Comparison of ENCODE assay signal across 20 cellular contexts in genomic region chr10:23037561-23037960, GRCh38. TPM values are rescaled to one million over a fixed set of nuclear protein-coding genes. Genes with fewer than 3 reads are reported as not detected.
A peak's percentile ranks its signal among the peaks of the same experiment; 100 is the strongest.
DNase-seq lines count a peak whose midpoint lies in the region; TF ChIP-seq lines count a peak whose summit lies in the region.
"Had no signal": no experiment of that assay in that cellular context is flagged by ENCODE, and none has a peak within 500 bp of the region (broad histone marks: within the 10 kb centered on the region; RNA-seq: fewer than 3 reads in every experiment).

No MANE protein-coding gene starts in this region.

- peak in 43 of 56 donors; percentile 7 to 86 (median 48) for DNase-seq in amygdala (lab: John Stamatoyannopoulos, UW)
- DNase-seq in head of caudate nucleus = peak; percentile 14 to 91 (median 70)
- peak; percentile 43 for DNase-seq in neural progenitor cell (ENCODE audit: low spot score)
- peak in 41 of 49 donors; percentile 5 to 83 (median 46) for DNase-seq in substantia nigra (lab: John Stamatoyannopoulos, UW)
- DNase-seq in endothelial cell (ENCODE audit: low spot score) = no peak
- no peak for DNase-seq in HFFc6
- no peak for DNase-seq in ACHN
- DNase-seq in WERI-Rb-1 = no peak
- DNase-seq: CD4-positive, alpha-beta T cell; DND-41; GDM1; KBM-7; MV-4-11; NCI-H1417; NCI-H2029 treated with DMSO at 0.1 percent for 48 hours; NCI-H2171 treated with DMSO at 0.1 percent for 48 hours; NCI-H82; Peyer's patch; SK-N-SH had no signal

- H3K9me3 Mint-ChIP-seq in neural progenitor cell (no peaks in the 10 kb centered on the region), endothelial cell (ENCODE audit: unreplicated experiment) (no peaks in the 10 kb centered on the region), HFFc6 (no peaks in the 10 kb centered on the region)

- no peaks in the 10 kb centered on the region for H3K9me3 ChIP-seq in neural progenitor cell (ENCODE audit: low read depth)
- no peaks in the 10 kb centered on the region for H3K9me3 ChIP-seq in WERI-Rb-1 (ENCODE audit: severe bottlenecking)
- H3K9me3 ChIP-seq: Peyer's patch, SK-N-SH had no signal

- H3K4me1 ChIP-seq in neural progenitor cell = peaks cover 4% of the 10 kb centered on the region
- H3K4me1 ChIP-seq: Peyer's patch had no signal

- peaks cover 15% of the 10 kb centered on the region for H3K4me1 Mint-ChIP-seq in neural progenitor cell
- H3K4me1 Mint-ChIP-seq in endothelial cell (ENCODE audit: unreplicated experiment) = peaks cover 12% of the 10 kb centered on the region
- H3K4me1 Mint-ChIP-seq in HFFc6 (ENCODE audit: low read depth) = no peaks in the 10 kb centered on the region
- H3K4me1 Mint-ChIP-seq: B cell had no signal

- H2AFZ ChIP-seq in neural progenitor cell (replicated peaks) = no peak overlapping the region

- H3K36me3 Mint-ChIP-seq in neural progenitor cell = no peaks in the 10 kb centered on the region
- no peaks in the 10 kb centered on the region for H3K36me3 Mint-ChIP-seq in endothelial cell (ENCODE audit: low read depth, unreplicated experiment)
- H3K36me3 Mint-ChIP-seq in HFFc6 (ENCODE audit: low read depth) = no peaks in the 10 kb centered on the region

- H3K9ac ChIP-seq in neural progenitor cell = no peak overlapping the region
- H3K9ac ChIP-seq: SK-N-SH had no signal

- no peak overlapping the region for H3K4me2 ChIP-seq in neural progenitor cell
- H3K4me2 ChIP-seq: SK-N-SH had no signal

- no peaks in the 10 kb centered on the region for H3K36me3 ChIP-seq in neural progenitor cell
- H3K36me3 ChIP-seq in WERI-Rb-1 = no peaks in the 10 kb centered on the region
- H3K36me3 ChIP-seq: Peyer's patch had no signal

- peaks cover 7% of the 10 kb centered on the region for H3K27me3 Mint-ChIP-seq in neural progenitor cell (ENCODE audit: insufficient read depth, low read depth)
- H3K27me3 Mint-ChIP-seq in endothelial cell (ENCODE audit: unreplicated experiment) = no peaks in the 10 kb centered on the region
- H3K27me3 Mint-ChIP-seq in HFFc6 (ENCODE audit: insufficient read depth) = no peaks in the 10 kb centered on the region; the same call in none of the 2 replicates

- no peaks in the 10 kb centered on the region for H3F3A ChIP-seq in neural progenitor cell (ENCODE audit: low read depth)

- no peaks in the 10 kb centered on the region for H4K20me1 ChIP-seq in neural progenitor cell (ENCODE audit: low read depth)

- H3K27me3 ChIP-seq in neural progenitor cell = no peaks in the 10 kb centered on the region
- no peaks in the 10 kb centered on the region for H3K27me3 ChIP-seq in WERI-Rb-1 (ENCODE audit: insufficient read depth, low read depth, severe bottlenecking)
- H3K27me3 ChIP-seq: Peyer's patch had no signal

- no peaks in the 10 kb centered on the region for H3K79me2 ChIP-seq in neural progenitor cell (ENCODE audit: low read depth)

- in situ Hi-C loops in ACHN (cut with HindIII; ENCODE audit: low pct_ligation_motif_present, low pct_unique_long_range_greater_than_20kb, low sequenced_read_pairs) = no loop called here

- no peak overlapping the region for H3K4me3 Mint-ChIP-seq in neural progenitor cell
- H3K4me3 Mint-ChIP-seq in endothelial cell (ENCODE audit: unreplicated experiment) = no peak overlapping the region
- no peak overlapping the region for H3K4me3 Mint-ChIP-seq in HFFc6
- H3K4me3 Mint-ChIP-seq: B cell; CD4-positive, alpha-beta T cell had no signal

- intact Hi-C loops in head of caudate nucleus (cut with DNase I) = loop anchor here (2.0 kb wide), 1 partner anchor 49 kb away; no protein-coding TSS in a partner anchor

- TF ChIP-seq CTCF in neural progenitor cell (IDR thresholded peaks at IDR 0.05) = no peak
- no peak for TF ChIP-seq CTCF in endothelial cell (IDR thresholded peaks at IDR 0.05; ENCODE audit: unreplicated experiment)
- TF ChIP-seq CTCF in HFFc6 (IDR thresholded peaks at IDR 0.05) = no peak
- no peak for TF ChIP-seq CTCF in WERI-Rb-1 (IDR thresholded peaks at IDR 0.05; ENCODE audit: low read depth, low read length)

- no peak overlapping the region for H3K27ac Mint-ChIP-seq in neural progenitor cell
- H3K27ac Mint-ChIP-seq in endothelial cell (ENCODE audit: unreplicated experiment) = no peak overlapping the region
- H3K27ac Mint-ChIP-seq in HFFc6 = no peak overlapping the region
- H3K27ac Mint-ChIP-seq: B cell; CD4-positive, alpha-beta T cell had no signal

- H3K4me3 ChIP-seq in neural progenitor cell = no peak overlapping the region
- no peak overlapping the region for H3K4me3 ChIP-seq in WERI-Rb-1 (ENCODE audit: low read depth, low read length)
- H3K4me3 ChIP-seq: Peyer's patch had no signal

- H3K27ac ChIP-seq in neural progenitor cell (no peak overlapping the region), substantia nigra (ENCODE audit: low read depth, low read length, poor library complexity, severe bottlenecking) (peak overlapping the region; percentile 86), WERI-Rb-1 (no peak overlapping the region)
- H3K27ac ChIP-seq: Peyer's patch had no signal

RNA-seq across cellular contexts. Expression of gene MSRB2, which starts 57.8 kb away (rescaled TPM):
- 15.2 and 17.2 TPM in 2 replicates for total RNA-seq in neural progenitor cell (ENCODE audit: low replicate concordance)
- 29.9 TPM for total RNA-seq in endothelial cell (ENCODE audit: unreplicated experiment)
- 10 to 100 TPM; 23.5 to 31.2 (median 26.2) TPM for total RNA-seq in HFFc6 (2021; fragmentation: NEBNext Ultra II Directional; extraction: Animal tissue kit (Norgen Biotek cat#: 25700))

Comparison
In these comparisons a context has a peak if more than half of its experiments do, and no peak if none do; other contexts are left out.
1. DNase-seq: peak in amygdala (43 of 56), head of caudate nucleus (42 of 42), neural progenitor cell (single experiment) and substantia nigra (41 of 49); none in endothelial cell (single experiment), HFFc6 (single experiment), ACHN (single experiment) and WERI-Rb-1 (single experiment).